ENCODE assay signal across 14 cellular contexts in genomic region chr16:85443531-85443930, GRCh38.
DNase-seq lines count a peak whose midpoint lies in the region; ATAC-seq, FAIRE-seq and TF ChIP-seq lines count a peak whose summit lies in the region.
"Had no signal": no experiment of that assay in that cellular context is flagged by ENCODE, and none has a peak within 500 bp of the region (broad histone marks: within the 10 kb centered on the region; RNA-seq: fewer than 3 reads in every experiment).

No MANE protein-coding gene starts in this region.

- H3K4me3 ChIP-seq in HepG2 (replicated peaks in 1 of 3; ENCODE audit: insufficient read depth in 1 of 3, low read depth in 2 of 3, low read length in 3 of 3) (no peak overlapping the region), right lobe of liver (no peak overlapping the region), NT2/D1 (ENCODE audit: insufficient read length, low read depth) (no peak overlapping the region), endodermal cell (ENCODE audit: low read length) (no peak overlapping the region)
- H3K4me3 ChIP-seq: BLaER1 treated with 17β-estradiol and CSF1 and Interleukin-3, amounts not matched to agents 10 nM and 100 nM had no signal

- intact Hi-C loops in HepG2 (cut with micrococcal nuclease; ENCODE audit: unreplicated experiment) (no loop called here), right lobe of liver (cut with DNase I) (no loop called here)

- H3K9me3 Mint-ChIP-seq in endodermal cell (no peaks in the 10 kb centered on the region), T-cell (no peaks in the 10 kb centered on the region)

- H3K4me1 ChIP-seq in HepG2 (ENCODE audit: insufficient read depth, low read length) (peaks cover 63% of the 10 kb centered on the region), right lobe of liver (peaks cover 0 to 26% (median 7%) of the 10 kb centered on the region in 4 donors), NT2/D1 (ENCODE audit: insufficient read depth, insufficient read length) (peaks cover 35% of the 10 kb centered on the region), endodermal cell (ENCODE audit: control insufficient read depth, insufficient read depth, low read length) (peaks cover 3% of the 10 kb centered on the region)

- DNase-seq in HepG2 (ENCODE audit: low spot score) (no peak), right lobe of liver (no peak), NT2/D1 (ENCODE audit: low read depth, low spot score) (no peak), endodermal cell (no peak), T-cell (no peak), GM19240 (ENCODE audit: insufficient read length, low spot score) (no peak)
- DNase-seq: ACHN; CD4-positive, CD25-positive, alpha-beta regulatory T cell; DMS79 treated with DMSO at 0.1 percent for 48 hours; GF-D8 had no signal

- TF ChIP-seq EP300 in HepG2 (IDR thresholded peaks at IDR 0.05; ENCODE audit: low read depth in 2 of 2, low read length in 2 of 2) = no peak
- TF ChIP-seq EP300 in HepG2 (CRISPR knock-in tag; IDR thresholded peaks at IDR 0.05; ENCODE audit: borderline replicate concordance) = no peak

- H3K9me3 ChIP-seq in HepG2 (ENCODE audit: low read length) (no peaks in the 10 kb centered on the region), right lobe of liver (no peaks in the 10 kb centered on the region), NT2/D1 (ENCODE audit: insufficient read depth, low read length) (no peaks in the 10 kb centered on the region), endodermal cell (ENCODE audit: control insufficient read depth, low read length) (no peaks in the 10 kb centered on the region)
- H3K9me3 ChIP-seq: BLaER1 treated with 17β-estradiol and CSF1 and Interleukin-3, amounts not matched to agents 10 nM and 100 nM had no signal

- no peak overlapping the region for H2AFZ ChIP-seq in HepG2 (ENCODE audit: low read length)

- POLR2A ChIA-PET in HepG2 (lab: Yijun Ruan, JAX) (no interaction called here), T-cell (lab: Charles Lee) (no interaction called here)

- TF ChIP-seq POLR2A in HepG2 (IDR thresholded peaks at IDR 0.05; ENCODE audit: insufficient read depth in 1 of 2, low read depth in 2 of 2, low read length in 2 of 2) (no peak), right lobe of liver (IDR thresholded peaks at IDR 0.05) (no peak)

- peaks cover 7 to 44% of the 10 kb centered on the region in 2 experiments for H3K27me3 ChIP-seq in HepG2 (ENCODE audit: control insufficient read depth in 1 of 2, insufficient read depth in 2 of 2, low read length in 2 of 2)
- no peaks in the 10 kb centered on the region for H3K27me3 ChIP-seq in right lobe of liver
- peaks cover 12% of the 10 kb centered on the region for H3K27me3 ChIP-seq in NT2/D1 (ENCODE audit: insufficient read depth, insufficient read length)
- no peaks in the 10 kb centered on the region for H3K27me3 ChIP-seq in endodermal cell (ENCODE audit: control insufficient read depth, insufficient read depth, low read length, poor library complexity, severe bottlenecking)

- ATAC-seq in HepG2 (no peak), right lobe of liver (no peak), HG02981 (IDR thresholded peaks at IDR 0.05; ENCODE audit: unreplicated experiment) (no peak), T-cell (replicated peaks in 1 of 4) (no peak)

- 89% methylated on average over 15 of the region's 15 CpGs for whole genome bisulfite sequencing in HepG2 (ENCODE audit: low lambda C conversion rate)
- 80% methylated on average over 4 of the region's 15 CpGs for WGBS in right lobe of liver (ENCODE audit: insufficient coverage, low coverage, low lambda C conversion rate, missing lambda C conversion rate)
- 89 to 95% methylated on average over 12 to 15 of the region's 15 CpGs for WGBS in endodermal cell (ENCODE audit: insufficient coverage in 1 of 2, insufficient read length in 1 of 2), 2 experiments

- CTCF ChIA-PET in HepG2 (lab: Yijun Ruan, JAX; ENCODE audit: low intra/inter-chr PET ratio, low total read pairs) = no interaction called here
- CTCF ChIA-PET in T-cell (lab: Charles Lee) = no interaction called here

- H4K20me1 ChIP-seq in HepG2 (ENCODE audit: insufficient read depth, low read length) = peaks cover 9% of the 10 kb centered on the region; the same call in 1 of the 2 replicates

- H3K79me2 ChIP-seq in HepG2 (ENCODE audit: insufficient read depth, low read length) = no peaks in the 10 kb centered on the region

- H3K4me3 Mint-ChIP-seq in endodermal cell = no peak overlapping the region
- H3K4me3 Mint-ChIP-seq in T-cell = no peak overlapping the region
- H3K4me3 Mint-ChIP-seq: CD4-positive, CD25-positive, alpha-beta regulatory T cell had no signal

- in situ Hi-C loops in HepG2 (cut with HindIII; ENCODE audit: extremely low pct_ligation_motif_present, low pct_unique_long_range_greater_than_20kb) = loop anchor here (5.0 kb wide), 2 partner anchors 114 to 164 kb away; no protein-coding TSS in a partner anchor

- H3K9ac ChIP-seq in HepG2 (ENCODE audit: insufficient read depth, low read depth, low read length) = no peak overlapping the region
- H3K9ac ChIP-seq in NT2/D1 (ENCODE audit: insufficient read length, low read depth) = peak overlapping the region; percentile 27
- no peak overlapping the region for H3K9ac ChIP-seq in endodermal cell (ENCODE audit: extremely low read depth, low read length, poor library complexity, severe bottlenecking)
- H3K9ac ChIP-seq: BLaER1 treated with 17β-estradiol and CSF1 and Interleukin-3, amounts not matched to agents 10 nM and 100 nM had no signal

- no peak overlapping the region for H3K4me2 ChIP-seq in HepG2 (ENCODE audit: low read depth, low read length)

- H3K27ac ChIP-seq in HepG2 (ENCODE audit: extremely low read length, insufficient read depth, low read length) (no peak overlapping the region), right lobe of liver (no peak overlapping the region), endodermal cell (ENCODE audit: low read depth, low read length) (no peak overlapping the region)
- H3K27ac ChIP-seq: BLaER1 treated with 17β-estradiol and CSF1 and Interleukin-3, amounts not matched to agents 10 nM and 100 nM had no signal

- H3K36me3 ChIP-seq in HepG2 (replicated peaks in 1 of 2; ENCODE audit: control insufficient read depth in 1 of 2, insufficient read depth in 2 of 2, low read length in 2 of 2) = no peaks in the 10 kb centered on the region
- H3K36me3 ChIP-seq in right lobe of liver = no peaks in the 10 kb centered on the region
- H3K36me3 ChIP-seq in NT2/D1 (ENCODE audit: insufficient read depth, insufficient read length, low read length) = no peaks in the 10 kb centered on the region
- H3K36me3 ChIP-seq in endodermal cell (ENCODE audit: control insufficient read depth, insufficient read depth, low read length) = no peaks in the 10 kb centered on the region
- H3K36me3 ChIP-seq: BLaER1 treated with 17β-estradiol and CSF1 and Interleukin-3, amounts not matched to agents 10 nM and 100 nM had no signal

- no peak for FAIRE-seq in HepG2 (lab: Jason Lieb, UNC)
- FAIRE-seq: H54, HTR-8/SVneo had no signal

- no peak for TF ChIP-seq RAD21 in HepG2 (CRISPR knock-in tag; IDR thresholded peaks at IDR 0.05)

- peak overlapping the region; percentile 19 for H3K27ac Mint-ChIP-seq in endodermal cell
- H3K27ac Mint-ChIP-seq in T-cell = no peak overlapping the region
- H3K27ac Mint-ChIP-seq: CD4-positive, CD25-positive, alpha-beta regulatory T cell had no signal

- peaks cover 14% of the 10 kb centered on the region for H3K4me1 Mint-ChIP-seq in endodermal cell
- H3K4me1 Mint-ChIP-seq in T-cell = peaks cover 16 to 21% (median 19%) of the 10 kb centered on the region in 3 donors

- H3K36me3 Mint-ChIP-seq in endodermal cell (ENCODE audit: low read depth) (no peaks in the 10 kb centered on the region), T-cell (no peaks in the 10 kb centered on the region)
- H3K36me3 Mint-ChIP-seq: CD4-positive, CD25-positive, alpha-beta regulatory T cell had no signal

- H3K27me3 Mint-ChIP-seq in endodermal cell (ENCODE audit: insufficient read depth) (no peaks in the 10 kb centered on the region), T-cell (no peaks in the 10 kb centered on the region)
- H3K27me3 Mint-ChIP-seq: CD4-positive, CD25-positive, alpha-beta regulatory T cell had no signal

- no TSS peak for BruUV-seq in HepG2 (replicated peaks; lab: Mats Ljungman, UMichigan)

- TF ChIP-seq CTCF in HepG2 (CRISPR knock-in tag; IDR thresholded peaks at IDR 0.05) (no peak), right lobe of liver (IDR thresholded peaks at IDR 0.05) (no peak), endodermal cell (conservative IDR thresholded peaks at IDR 0.05) (no peak)

TF ChIP-seq in HepG2, 621 proteins besides CTCF, POLR2A, EP300 and RAD21:
- TF ChIP-seq ZNF460 (CRISPR knock-in tag; IDR thresholded peaks at IDR 0.05; ENCODE audit: borderline replicate concordance) = no peak
- TF ChIP-seq FOXO4 (CRISPR knock-in tag; conservative IDR thresholded peaks at IDR 0.05) = 0 out of 2 replicates have a peak, but pooled peaks have one; percentile 55
- TF ChIP-seq ZFP62 (CRISPR knock-in tag; IDR thresholded peaks at IDR 0.05) = no peak
